Comparison of ENCODE assay signal across 7 cellular contexts in genomic region chr1:16207318-16208269, GRCh38. TPM values are rescaled to one million over a fixed set of nuclear protein-coding genes. Genes with fewer than 3 reads are reported as not detected.
DNase-seq lines count a peak whose midpoint lies in the region; ATAC-seq and TF ChIP-seq lines count a peak whose summit lies in the region.

No MANE protein-coding gene starts in this region.

- H3K36me3 ChIP-seq in HEK293 (ENCODE audit: control insufficient read depth in 2 of 2, insufficient read depth in 1 of 2, low read length in 2 of 2): no peaks in the 10 kb centered on the region

- no peak for DNase-seq in activated B cell treated with CpG ODN at 0.5 μM for 24 hours
- DNase-seq in stimulated activated naive CD8-positive, alpha-beta T cell treated with anti-CD3 and anti-CD28 coated beads, Interleukin-15, amount 100 ng/mL, for 72 hours: no peak
- DNase-seq in cerebellum (ENCODE audit: low spot score): no peak
- DNase-seq in amygdala (lab: John Stamatoyannopoulos, UW): no peak
- no peak for DNase-seq in SIG-M5 treated with dmso at 0.1 percent for 504 hours (lab: John Stamatoyannopoulos, UW; ENCODE audit: unreplicated experiment)

- CTCF ChIA-PET in HEK293 (lab: Yijun Ruan, JAX) (no interaction called here), activated B cell treated with CpG ODN at 0.5 μM for 24 hours (lab: Charles Lee) (interaction anchor here (0.5 kb wide), 1 partner anchor 573 kb away, joined by 3 read pairs; no protein-coding TSS in a partner anchor)

- H3K9me3 Mint-ChIP-seq in activated B cell treated with CpG ODN at 0.5 μM for 24 hours: no peaks in the 10 kb centered on the region
- H3K9me3 Mint-ChIP-seq in stimulated activated naive CD8-positive, alpha-beta T cell treated with anti-CD3 and anti-CD28 coated beads, Interleukin-15, amount 100 ng/mL, for 72 hours: no peaks in the 10 kb centered on the region

- H3K4me3 ChIP-seq in HEK293 (ENCODE audit: low read depth, low read length) (peak overlapping the region; percentile 31), iPS-11a (ENCODE audit: low read depth, low read length) (peak overlapping the region; percentile 43)

- TF ChIP-seq CTCF in HEK293 (tag by site-specific recombination; IDR thresholded peaks at IDR 0.05) (no peak), activated B cell treated with CpG ODN at 0.5 μM for 24 hours (IDR thresholded peaks at IDR 0.05) (no peak)

- H3K27me3 Mint-ChIP-seq in activated B cell treated with CpG ODN at 0.5 μM for 24 hours: no peaks in the 10 kb centered on the region
- no peaks in the 10 kb centered on the region for H3K27me3 Mint-ChIP-seq in stimulated activated naive CD8-positive, alpha-beta T cell treated with anti-CD3 and anti-CD28 coated beads, Interleukin-15, amount 100 ng/mL, for 72 hours

- peak overlapping the region; percentile 70 for H3K27ac Mint-ChIP-seq in activated B cell treated with CpG ODN at 0.5 μM for 24 hours
- peak overlapping the region in 1 of 2 donors; percentile 97 for H3K27ac Mint-ChIP-seq in stimulated activated naive CD8-positive, alpha-beta T cell treated with anti-CD3 and anti-CD28 coated beads, Interleukin-15, amount 100 ng/mL, for 72 hours

- H3K27ac ChIP-seq in HEK293 (ENCODE audit: extremely low read depth, low read depth, low read length): peak overlapping the region; percentile 57; the same call in 1 of the 2 replicates

- H3K4me3 Mint-ChIP-seq in activated B cell treated with CpG ODN at 0.5 μM for 24 hours: peak overlapping the region; percentile 91
- H3K4me3 Mint-ChIP-seq in stimulated activated naive CD8-positive, alpha-beta T cell treated with anti-CD3 and anti-CD28 coated beads, Interleukin-15, amount 100 ng/mL, for 72 hours: peak overlapping the region; percentile 87 to 92

- H3K4me1 Mint-ChIP-seq in activated B cell treated with CpG ODN at 0.5 μM for 24 hours: peaks cover 3% of the 10 kb centered on the region
- H3K4me1 Mint-ChIP-seq in stimulated activated naive CD8-positive, alpha-beta T cell treated with anti-CD3 and anti-CD28 coated beads, Interleukin-15, amount 100 ng/mL, for 72 hours: peaks cover 22% of the 10 kb centered on the region

- intact Hi-C loops in activated B cell treated with CpG ODN at 0.5 μM for 24 hours (cut with micrococcal nuclease): loop anchor here (1.0 to 5.0 kb wide), 5 partner anchors 10 to 681 kb away; partner anchors contain the start of genes DNAJC16 and FBXO42

- no peaks in the 10 kb centered on the region for H3K9me3 ChIP-seq in HEK293 (ENCODE audit: control insufficient read depth, insufficient read depth, low read depth, low read length)

- H3K36me3 Mint-ChIP-seq in activated B cell treated with CpG ODN at 0.5 μM for 24 hours (ENCODE audit: low read depth): peaks cover 20% of the 10 kb centered on the region

- H3K4me1 ChIP-seq in HEK293 (ENCODE audit: control insufficient read depth, insufficient read depth, low read length): no peaks in the 10 kb centered on the region

- POLR2A ChIA-PET in HEK293 (lab: Yijun Ruan, JAX): interaction anchor here (0.6 to 2.0 kb wide), 7 partner anchors 10 to 169 kb away, joined by 3 to 27 read pairs (median 3); no protein-coding TSS in a partner anchor
- POLR2A ChIA-PET in activated B cell treated with CpG ODN at 0.5 μM for 24 hours (lab: Charles Lee): interaction anchor here (0.6 to 1.7 kb wide), 12 partner anchors 10 to 1117 kb away, joined by 3 to 32 read pairs (median 4); partner anchors contain the start of genes CPLANE2, NECAP2 and RNU1-1

- no peak for ATAC-seq in activated B cell treated with CpG ODN at 0.5 μM for 24 hours (ENCODE audit: low read depth)
- ATAC-seq in stimulated activated naive CD8-positive, alpha-beta T cell treated with anti-CD3 and anti-CD28 coated beads, Interleukin-15, amount 100 ng/mL, for 72 hours: no peak

TF ChIP-seq in HEK293, 187 proteins besides CTCF, POLR2A, EP300 and RAD21:
- peak; percentile 96 for TF ChIP-seq ZNF664 (tag by site-specific recombination; IDR thresholded peaks at IDR 0.05)
- TF ChIP-seq ZNF785 (tag by site-specific recombination; IDR thresholded peaks at IDR 0.05): no peak
- 0 out of 2 replicates have a peak, but pooled peaks have one; percentile 34 for TF ChIP-seq ZNF571 (tag by site-specific recombination; IDR thresholded peaks at IDR 0.05)
- peak; percentile 96 for TF ChIP-seq ZNF24 (tag by site-specific recombination; IDR thresholded peaks at IDR 0.05)

RNA-seq across cellular contexts. Expression of gene ARHGEF19, which starts 4.9 kb away (rescaled TPM):
- total RNA-seq in activated B cell treated with CpG ODN at 0.5 μM for 24 hours (7.6 and 7.7 TPM in 2 replicates), cerebellum (0.64 TPM)

RNA-seq across cellular contexts. Expression of gene CPLANE2, which starts 29.4 kb away (rescaled TPM):
- total RNA-seq in activated B cell treated with CpG ODN at 0.5 μM for 24 hours (5.0 and 5.1 TPM in 2 replicates), cerebellum (10.1 TPM)

RNA-seq across cellular contexts. Expression of gene EPHA2, which starts 51.7 kb away (rescaled TPM):
- total RNA-seq in activated B cell treated with CpG ODN at 0.5 μM for 24 hours (not detected in 2 replicates), cerebellum (2.3 TPM)
